7 cellular contexts compared by ENCODE assay signal in the genomic region with DNA sequence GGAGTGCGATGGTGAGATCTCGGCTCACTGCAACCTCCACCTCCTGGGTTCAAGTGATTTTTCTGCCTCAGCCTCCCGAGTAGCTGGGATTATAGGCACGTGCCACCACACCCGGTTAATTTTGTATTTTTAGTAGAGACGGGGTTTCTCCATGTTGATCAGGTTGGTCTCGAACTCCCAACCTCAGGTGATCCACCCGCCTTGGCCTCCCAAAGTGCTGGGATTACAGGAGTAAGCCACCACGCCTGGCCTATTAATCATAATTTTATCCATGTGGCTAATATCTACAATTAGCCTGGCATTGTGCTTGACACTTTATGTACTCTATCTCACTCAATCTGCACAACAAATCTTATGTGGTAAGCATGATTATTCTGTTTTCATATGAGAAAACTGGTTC.
A peak's percentile ranks its signal among the peaks of the same experiment; 100 is the strongest.
DNase-seq lines count a peak whose midpoint lies in the region; ATAC-seq and TF ChIP-seq lines count a peak whose summit lies in the region.
"Not testable (repeated sequence)": the region's sequence is repeated elsewhere in the genome, so short reads cannot be mapped to it uniquely, and the experiment has no call there.

No MANE protein-coding gene starts in this region.

- not testable (repeated sequence) for H3K27me3 Mint-ChIP-seq in T-helper 17 cell; activated CD8-positive, alpha-beta memory T cell treated with anti-CD3 and anti-CD28 coated beads, Interleukin-2, amount 10 ng/mL, durations not matched to agents 7 days and 5 days

- not testable (repeated sequence) for H3K4me2 ChIP-seq in Karpas-422 (ENCODE audit: low read depth, low read length, poor library complexity, severe bottlenecking)

- not testable (repeated sequence) for H3K36me3 Mint-ChIP-seq in T-helper 17 cell (ENCODE audit: low read depth); activated CD8-positive, alpha-beta memory T cell treated with anti-CD3 and anti-CD28 coated beads, Interleukin-2, amount 10 ng/mL, durations not matched to agents 7 days and 5 days

- TF ChIP-seq CTCF in left ventricle myocardium inferior (IDR thresholded peaks at IDR 0.05; ENCODE audit: borderline replicate concordance); lower lobe of right lung (IDR thresholded peaks at IDR 0.05); neutrophil (IDR thresholded peaks at IDR 0.05): not testable (repeated sequence)

- CTCF ChIA-PET in activated CD8-positive, alpha-beta memory T cell treated with anti-CD3 and anti-CD28 coated beads, Interleukin-2, amount 10 ng/mL, durations not matched to agents 7 days and 5 days (lab: Charles Lee): interaction anchor here (1.4 kb wide), 1 partner anchor 75 kb away, joined by 4 read pairs; a partner anchor contains a TSS

- not testable (repeated sequence) for H3K9ac ChIP-seq in Karpas-422 (ENCODE audit: low read length)

- not testable (repeated sequence) for H3K36me3 ChIP-seq in Karpas-422 (ENCODE audit: insufficient read depth, low read length); left ventricle myocardium inferior; lower lobe of right lung; neutrophil

- not testable (repeated sequence) for DNase-seq in Karpas-422; T-helper 17 cell; activated CD8-positive, alpha-beta memory T cell treated with anti-CD3 and anti-CD28 coated beads, Interleukin-2, amount 10 ng/mL, durations not matched to agents 7 days and 5 days; caudate nucleus (lab: John Stamatoyannopoulos, UW); left ventricle myocardium inferior; lower lobe of right lung

- peak overlapping the region; percentile 0 for H3K27ac Mint-ChIP-seq in T-helper 17 cell
- peak overlapping the region; percentile 86 for H3K27ac Mint-ChIP-seq in activated CD8-positive, alpha-beta memory T cell treated with anti-CD3 and anti-CD28 coated beads, Interleukin-2, amount 10 ng/mL, durations not matched to agents 7 days and 5 days

- H3K27me3 ChIP-seq in Karpas-422 (ENCODE audit: low read length); left ventricle myocardium inferior (ENCODE audit: low read depth); lower lobe of right lung (ENCODE audit: low read depth); neutrophil: not testable (repeated sequence)

- H3K79me2 ChIP-seq in Karpas-422 (ENCODE audit: low read length): not testable (repeated sequence)

- H3K4me1 Mint-ChIP-seq in T-helper 17 cell: peaks cover 31% of the 10 kb centered on the region
- H3K4me1 Mint-ChIP-seq in activated CD8-positive, alpha-beta memory T cell treated with anti-CD3 and anti-CD28 coated beads, Interleukin-2, amount 10 ng/mL, durations not matched to agents 7 days and 5 days: peaks cover 61% of the 10 kb centered on the region

- intact Hi-C loops in left ventricle myocardium inferior (cut with micrococcal nuclease); lower lobe of right lung (cut with DNase I): not testable (repeated sequence)

- not testable (repeated sequence) for H3K9me2 ChIP-seq in Karpas-422 (replicated peaks; ENCODE audit: insufficient read depth, low read length)

- not testable (repeated sequence) for H3K4me3 ChIP-seq in Karpas-422 (ENCODE audit: low read length); left ventricle myocardium inferior; lower lobe of right lung; neutrophil (ENCODE audit: low read depth in 1 of 2, low read length in 1 of 2)

- not testable (repeated sequence) for H3K27ac ChIP-seq in Karpas-422 (ENCODE audit: low read length)
- H3K27ac ChIP-seq in caudate nucleus (ENCODE audit: low read depth, low read length) (peak overlapping the region; percentile 2), left ventricle myocardium inferior (replicated peaks) (peak overlapping the region; percentile 48), lower lobe of right lung (peak overlapping the region; percentile 9), neutrophil (peak overlapping the region; percentile 99)

- H3K9me3 ChIP-seq in Karpas-422 (ENCODE audit: low read length); T-helper 17 cell (ENCODE audit: control insufficient read depth, low read length, poor library complexity, severe bottlenecking); left ventricle myocardium inferior (replicated peaks); lower lobe of right lung; neutrophil: not testable (repeated sequence)

- H4K20me1 ChIP-seq in Karpas-422 (ENCODE audit: insufficient read depth, low read depth, low read length): not testable (repeated sequence)

- H3K4me1 ChIP-seq in Karpas-422 (ENCODE audit: low read length) (peaks cover 19% of the 10 kb centered on the region), lower lobe of right lung (peaks cover 50% of the 10 kb centered on the region), neutrophil (ENCODE audit: control insufficient read depth in 1 of 2, insufficient read depth in 1 of 2, low read depth in 1 of 2, low read length in 1 of 2) (peaks cover 66 to 73% of the 10 kb centered on the region in 2 experiments)
- H3K4me1 ChIP-seq in left ventricle myocardium inferior: not testable (repeated sequence)

- H3K9me3 Mint-ChIP-seq in activated CD8-positive, alpha-beta memory T cell treated with anti-CD3 and anti-CD28 coated beads, Interleukin-2, amount 10 ng/mL, durations not matched to agents 7 days and 5 days (ENCODE audit: low read depth): not testable (repeated sequence)

- H3K4me3 Mint-ChIP-seq in T-helper 17 cell; activated CD8-positive, alpha-beta memory T cell treated with anti-CD3 and anti-CD28 coated beads, Interleukin-2, amount 10 ng/mL, durations not matched to agents 7 days and 5 days: not testable (repeated sequence)

- H2AFZ ChIP-seq in Karpas-422 (ENCODE audit: low read length): peak overlapping the region; percentile 37; the same call in 1 of the 2 replicates

- not testable (repeated sequence) for ATAC-seq in T-helper 17 cell; activated CD8-positive, alpha-beta memory T cell treated with anti-CD3 and anti-CD28 coated beads, Interleukin-2, amount 10 ng/mL, durations not matched to agents 7 days and 5 days; lower lobe of right lung
